1 cellular context compared by ENCODE assay signal in genomic region chr6:111482959-111483735, GRCh38.
TF ChIP-seq lines count a peak whose summit lies in the region.

REV3L (minus strand) TSS chr6:111483218; CDS start chr6:111482888, 330 bp downstream.

TF ChIP-seq in HepG2, 621 proteins besides CTCF, POLR2A, EP300 and RAD21 (continued from another document and continues in another):
- peak; percentile 42 for TF ChIP-seq TAF15 (IDR thresholded peaks at IDR 0.05; ENCODE audit: low read depth, low read length, poor library complexity, severe bottlenecking)
- peak; percentile 53; the same call in 1 of the 2 replicates for TF ChIP-seq RNF219 (CRISPR knock-in tag; IDR thresholded peaks at IDR 0.05)
- TF ChIP-seq ZNF124 (CRISPR knock-in tag; IDR thresholded peaks at IDR 0.05): peak; percentile 21; the same call in 1 of the 2 replicates
- TF ChIP-seq CENPX (CRISPR knock-in tag; IDR thresholded peaks at IDR 0.05): no peak
- TF ChIP-seq PHB2 (IDR thresholded peaks at IDR 0.05; ENCODE audit: partially characterized antibody): no peak
- no peak for TF ChIP-seq ZNF263 (CRISPR knock-in tag; IDR thresholded peaks at IDR 0.05)
- peak; percentile 22; the same call in 1 of the 2 replicates for TF ChIP-seq ZSCAN21 (CRISPR knock-in tag; IDR thresholded peaks at IDR 0.05; ENCODE audit: borderline replicate concordance)
- TF ChIP-seq HMGXB4 (CRISPR knock-in tag; IDR thresholded peaks at IDR 0.05; ENCODE audit: borderline replicate concordance in 1 of 2, low read depth in 1 of 2): peak; percentile 73 to 89
- peak; percentile 22 for TF ChIP-seq HINFP (CRISPR knock-in tag; IDR thresholded peaks at IDR 0.05; ENCODE audit: low read depth)
- TF ChIP-seq YY1 (IDR thresholded peaks at IDR 0.05; ENCODE audit: insufficient read depth, insufficient replicate concordance, low read depth, low read length): peak; percentile 80
- peak; percentile 89; the same call in 1 of the 2 replicates for TF ChIP-seq ZNF672 (CRISPR knock-in tag; IDR thresholded peaks at IDR 0.05)
- TF ChIP-seq ZKSCAN8 (CRISPR knock-in tag; IDR thresholded peaks at IDR 0.05; ENCODE audit: borderline replicate concordance): peak; percentile 16; the same call in 1 of the 2 replicates
- TF ChIP-seq ZNF230 (CRISPR knock-in tag; IDR thresholded peaks at IDR 0.05): 0 out of 2 replicates have a peak, but pooled peaks have one; percentile 3
- no peak for TF ChIP-seq LCORL (IDR thresholded peaks at IDR 0.05)
- TF ChIP-seq LCORL (CRISPR knock-in tag; IDR thresholded peaks at IDR 0.05): peak; percentile 29; the same call in 1 of the 2 replicates
- peak; percentile 78 for TF ChIP-seq IKZF5 (CRISPR knock-in tag; IDR thresholded peaks at IDR 0.05)
- TF ChIP-seq ZBTB10 (CRISPR knock-in tag; IDR thresholded peaks at IDR 0.05; ENCODE audit: borderline replicate concordance): no peak; the same call in 1 of the 2 replicates
- peak; percentile 65; the same call in 1 of the 2 replicates for TF ChIP-seq REL (CRISPR knock-in tag; conservative IDR thresholded peaks at IDR 0.05)
- TF ChIP-seq SOX5 (CRISPR knock-in tag; IDR thresholded peaks at IDR 0.05; ENCODE audit: borderline replicate concordance): 0 out of 2 replicates have a peak, but pooled peaks have one; percentile 25
- TF ChIP-seq TOE1 (CRISPR knock-in tag; IDR thresholded peaks at IDR 0.05): peak; percentile 57
- no peak for TF ChIP-seq SUZ12 (IDR thresholded peaks at IDR 0.05; ENCODE audit: low read depth, low read length)
- TF ChIP-seq MAX (IDR thresholded peaks at IDR 0.05): peak; percentile 64
- peak; percentile 95 for TF ChIP-seq ZNF558 (CRISPR knock-in tag; IDR thresholded peaks at IDR 0.05; ENCODE audit: borderline replicate concordance)
- TF ChIP-seq ZNF121 (CRISPR knock-in tag; IDR thresholded peaks at IDR 0.05): no peak
- peak; percentile 38 for TF ChIP-seq CCDC6 (CRISPR knock-in tag; IDR thresholded peaks at IDR 0.05)
- TF ChIP-seq KMT2A (CRISPR knock-in tag; IDR thresholded peaks at IDR 0.05): 0 out of 2 replicates have a peak, but pooled peaks have one; percentile 12
- TF ChIP-seq ZNF83 (CRISPR knock-in tag; IDR thresholded peaks at IDR 0.05; ENCODE audit: borderline replicate concordance): no peak; the same call in 1 of the 2 replicates
- TF ChIP-seq SETDB1 (CRISPR knock-in tag; IDR thresholded peaks at IDR 0.05; ENCODE audit: borderline replicate concordance): no peak
- peak; percentile 16; the same call in 1 of the 2 replicates for TF ChIP-seq ZNF788 (CRISPR knock-in tag; IDR thresholded peaks at IDR 0.05; ENCODE audit: borderline replicate concordance)
- peak; percentile 56; the same call in 1 of the 2 replicates for TF ChIP-seq NFKBIZ (CRISPR knock-in tag; IDR thresholded peaks at IDR 0.05)
- TF ChIP-seq ASH2L (IDR thresholded peaks at IDR 0.05; ENCODE audit: insufficient read length, low read depth, low read length): peak; percentile 97
- TF ChIP-seq MTF1 (CRISPR knock-in tag; IDR thresholded peaks at IDR 0.05): no peak
- TF ChIP-seq CREB1 (IDR thresholded peaks at IDR 0.05): peak; percentile 85
- peak; percentile 92 for TF ChIP-seq CREB1 (CRISPR knock-in tag; IDR thresholded peaks at IDR 0.05)
- no peak for TF ChIP-seq ATRX (CRISPR knock-in tag; IDR thresholded peaks at IDR 0.05; ENCODE audit: borderline replicate concordance)
- TF ChIP-seq ZNF260 (CRISPR knock-in tag; IDR thresholded peaks at IDR 0.05; ENCODE audit: borderline replicate concordance, low read depth): no peak
- TF ChIP-seq NFKB2 (CRISPR knock-in tag; IDR thresholded peaks at IDR 0.05; ENCODE audit: borderline replicate concordance): no peak; the same call in 1 of the 2 replicates
- no peak for TF ChIP-seq CCAR2 (optimal IDR thresholded peaks at IDR 0.05; ENCODE audit: low read depth, low read length)
- no peak for TF ChIP-seq NFIC (IDR thresholded peaks at IDR 0.05; ENCODE audit: low read length)
- no peak for TF ChIP-seq NONO (IDR thresholded peaks at IDR 0.05)
- peak; percentile 95 for TF ChIP-seq NONO (CRISPR knock-in tag; conservative IDR thresholded peaks at IDR 0.05)
- TF ChIP-seq ZNF264 (CRISPR knock-in tag; IDR thresholded peaks at IDR 0.05): no peak
- TF ChIP-seq ISL2 (CRISPR knock-in tag; IDR thresholded peaks at IDR 0.05): peak; percentile 11; the same call in 1 of the 2 replicates
- peak; percentile 31; the same call in 1 of the 2 replicates for TF ChIP-seq FOSL1 (CRISPR knock-in tag; IDR thresholded peaks at IDR 0.05; ENCODE audit: borderline replicate concordance)
- TF ChIP-seq MAZ (IDR thresholded peaks at IDR 0.05; ENCODE audit: borderline replicate concordance, low read depth, low read length): peak; percentile 96
- peak; percentile 83; the same call in 1 of the 2 replicates for TF ChIP-seq MAZ (CRISPR knock-in tag; IDR thresholded peaks at IDR 0.05; ENCODE audit: low read depth)
- no peak for TF ChIP-seq DDIT3 (CRISPR knock-in tag; IDR thresholded peaks at IDR 0.05)
- TF ChIP-seq ATF4 (CRISPR knock-in tag; IDR thresholded peaks at IDR 0.05): peak in 1 of 2 experiments; percentile 71; a peak in 2 of 4 replicates
- peak; percentile 30 for TF ChIP-seq JARID2 (CRISPR knock-in tag; IDR thresholded peaks at IDR 0.05; ENCODE audit: insufficient replicate concordance)
- TF ChIP-seq FOXK1 (CRISPR knock-in tag; IDR thresholded peaks at IDR 0.05; ENCODE audit: borderline replicate concordance, low read depth): peak; percentile 80
- 0 out of 2 replicates have a peak, but pooled peaks have one; percentile 17 for TF ChIP-seq ZNF550 (CRISPR knock-in tag; IDR thresholded peaks at IDR 0.05; ENCODE audit: borderline replicate concordance)
- no peak for TF ChIP-seq ZNF468 (CRISPR knock-in tag; IDR thresholded peaks at IDR 0.05)
- TF ChIP-seq ELF1 (CRISPR knock-in tag; IDR thresholded peaks at IDR 0.05): peak; percentile 61
- TF ChIP-seq ZKSCAN5 (CRISPR knock-in tag; IDR thresholded peaks at IDR 0.05): no peak
- TF ChIP-seq ZSCAN9 (CRISPR knock-in tag; IDR thresholded peaks at IDR 0.05; ENCODE audit: borderline replicate concordance): 0 out of 2 replicates have a peak, but pooled peaks have one; percentile 6
- no peak; the same call in 1 of the 2 replicates for TF ChIP-seq HNF1A (IDR thresholded peaks at IDR 0.05; ENCODE audit: low read depth)
- TF ChIP-seq HNF1A (CRISPR knock-in tag; IDR thresholded peaks at IDR 0.05; ENCODE audit: borderline replicate concordance): peak; percentile 34; the same call in 1 of the 2 replicates
- no peak for TF ChIP-seq ZNF207 (IDR thresholded peaks at IDR 0.05; ENCODE audit: borderline replicate concordance)
